Comparison of ENCODE assay signal across 1 cellular context in genomic region chr7:128887169-128888038, GRCh38.
TF ChIP-seq lines count a peak whose summit lies in the region.

No MANE protein-coding gene starts in this region.

TF ChIP-seq in K562, 482 proteins besides CTCF, POLR2A, EP300 and RAD21 (continued from another document):
- TF ChIP-seq MTA3 (IDR thresholded peaks at IDR 0.05; ENCODE audit: borderline replicate concordance): no peak
- TF ChIP-seq EGR1 (conservative IDR thresholded peaks at IDR 0.05): peak; percentile 9
- TF ChIP-seq RNF2 (IDR thresholded peaks at IDR 0.05): no peak
- no peak for TF ChIP-seq JUN (IDR thresholded peaks at IDR 0.05; ENCODE audit: borderline replicate concordance, low read depth, low read length)
- 0 out of 2 replicates have a peak, but pooled peaks have one; percentile 46 for TF ChIP-seq JUN (CRISPR knock-in tag; IDR thresholded peaks at IDR 0.05; ENCODE audit: borderline replicate concordance)
- peak; percentile 24 for TF ChIP-seq CREBBP (IDR thresholded peaks at IDR 0.05; ENCODE audit: low read depth, low read length)
- TF ChIP-seq MLLT1 (IDR thresholded peaks at IDR 0.05): peak; percentile 20 to 27; a peak in 2 of 4 replicates
- 0 out of 2 replicates have a peak, but pooled peaks have one; percentile 4 for TF ChIP-seq THRB (CRISPR knock-in tag; conservative IDR thresholded peaks at IDR 0.05)
- TF ChIP-seq ADNP (tag; IDR thresholded peaks at IDR 0.05): 0 out of 2 replicates have a peak, but pooled peaks have one; percentile 65
- TF ChIP-seq ZNF57 (CRISPR knock-in tag; IDR thresholded peaks at IDR 0.05): no peak
- TF ChIP-seq ZBTB26 (CRISPR knock-in tag; IDR thresholded peaks at IDR 0.05): no peak; the same call in 1 of the 2 replicates
- no peak for TF ChIP-seq MXD1 (CRISPR knock-in tag; IDR thresholded peaks at IDR 0.05; ENCODE audit: borderline replicate concordance, poor library complexity, severe bottlenecking)
- no peak for TF ChIP-seq EWSR1 (IDR thresholded peaks at IDR 0.05; ENCODE audit: borderline replicate concordance, low read depth, partially characterized antibody)
- TF ChIP-seq ZNF436 (CRISPR knock-in tag; IDR thresholded peaks at IDR 0.05): no peak
- no peak for TF ChIP-seq ZNF121 (CRISPR knock-in tag; conservative IDR thresholded peaks at IDR 0.05)
- no peak for TF ChIP-seq ZFP36 (IDR thresholded peaks at IDR 0.05; ENCODE audit: low read depth, low read length, partially characterized antibody)
- no peak for TF ChIP-seq RBM22 (IDR thresholded peaks at IDR 0.05; ENCODE audit: low read depth, low read length, poor library complexity, severe bottlenecking)
- TF ChIP-seq TBP (optimal IDR thresholded peaks at IDR 0.05; ENCODE audit: low read depth, low read length): no peak
- TF ChIP-seq ZNF77 (CRISPR knock-in tag; IDR thresholded peaks at IDR 0.05): no peak
TF ChIP-seq in K562: peak in this region for 24.
